ENCODE assay signal across 1 cellular context in genomic region chr13:98312606-98313005, GRCh38.
TF ChIP-seq lines count a peak whose summit lies in the region.

No MANE protein-coding gene starts in this region.

TF ChIP-seq in WTC11, 78 proteins besides CTCF, POLR2A, EP300 and RAD21 (continued from another document):
- TF ChIP-seq, protein P1, sequence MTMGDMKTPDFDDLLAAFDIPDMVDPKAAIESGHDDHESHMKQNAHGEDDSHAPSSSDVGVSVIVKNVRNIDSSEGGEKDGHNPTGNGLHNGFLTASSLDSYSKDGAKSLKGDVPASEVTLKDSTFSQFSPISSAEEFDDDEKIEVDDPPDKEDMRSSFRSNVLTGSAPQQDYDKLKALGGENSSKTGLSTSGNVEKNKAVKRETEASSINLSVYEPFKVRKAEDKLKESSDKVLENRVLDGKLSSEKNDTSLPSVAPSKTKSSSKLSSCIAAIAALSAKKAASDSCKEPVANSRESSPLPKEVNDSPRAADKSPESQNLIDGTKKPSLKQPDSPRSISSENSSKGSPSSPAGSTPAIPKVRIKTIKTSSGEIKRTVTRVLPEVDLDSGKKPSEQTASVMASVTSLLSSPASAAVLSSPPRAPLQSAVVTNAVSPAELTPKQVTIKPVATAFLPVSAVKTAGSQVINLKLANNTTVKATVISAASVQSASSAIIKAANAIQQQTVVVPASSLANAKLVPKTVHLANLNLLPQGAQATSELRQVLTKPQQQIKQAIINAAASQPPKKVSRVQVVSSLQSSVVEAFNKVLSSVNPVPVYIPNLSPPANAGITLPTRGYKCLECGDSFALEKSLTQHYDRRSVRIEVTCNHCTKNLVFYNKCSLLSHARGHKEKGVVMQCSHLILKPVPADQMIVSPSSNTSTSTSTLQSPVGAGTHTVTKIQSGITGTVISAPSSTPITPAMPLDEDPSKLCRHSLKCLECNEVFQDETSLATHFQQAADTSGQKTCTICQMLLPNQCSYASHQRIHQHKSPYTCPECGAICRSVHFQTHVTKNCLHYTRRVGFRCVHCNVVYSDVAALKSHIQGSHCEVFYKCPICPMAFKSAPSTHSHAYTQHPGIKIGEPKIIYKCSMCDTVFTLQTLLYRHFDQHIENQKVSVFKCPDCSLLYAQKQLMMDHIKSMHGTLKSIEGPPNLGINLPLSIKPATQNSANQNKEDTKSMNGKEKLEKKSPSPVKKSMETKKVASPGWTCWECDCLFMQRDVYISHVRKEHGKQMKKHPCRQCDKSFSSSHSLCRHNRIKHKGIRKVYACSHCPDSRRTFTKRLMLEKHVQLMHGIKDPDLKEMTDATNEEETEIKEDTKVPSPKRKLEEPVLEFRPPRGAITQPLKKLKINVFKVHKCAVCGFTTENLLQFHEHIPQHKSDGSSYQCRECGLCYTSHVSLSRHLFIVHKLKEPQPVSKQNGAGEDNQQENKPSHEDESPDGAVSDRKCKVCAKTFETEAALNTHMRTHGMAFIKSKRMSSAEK (CRISPR knock-in tag; IDR thresholded peaks at IDR 0.05; ENCODE audit: borderline replicate concordance), result no peak
